27 cellular contexts compared by ENCODE assay signal in genomic region chr3:134590766-134591165, GRCh38.
DNase-seq lines count a peak whose midpoint lies in the region; ATAC-seq, FAIRE-seq and TF ChIP-seq lines count a peak whose summit lies in the region.
"Had no signal": no experiment of that assay in that cellular context is flagged by ENCODE, and none has a peak within 500 bp of the region (broad histone marks: within the 10 kb centered on the region; RNA-seq: fewer than 3 reads in every experiment).

No MANE protein-coding gene starts in this region.

- peaks cover 8% of the 10 kb centered on the region for H3K36me3 Mint-ChIP-seq in astrocyte (ENCODE audit: low read depth, unreplicated experiment)

- DNase-seq in DMS53 (lab: John Stamatoyannopoulos, UW), result peak; percentile 4
- DNase-seq in DMS53 treated with DMSO at 0.1 percent for 48 hours (lab: John Stamatoyannopoulos, UW; ENCODE audit: unreplicated experiment), result no peak
- no peak for DNase-seq in astrocyte (ENCODE audit: low read depth)
- peak; percentile 78 for DNase-seq in islet precursor cell
- peak; percentile 12 for DNase-seq in retina
- no peak for DNase-seq in T-helper 1 cell
- no peak for DNase-seq in tibial artery
- DNase-seq: Calu3; CD8-positive, alpha-beta memory T cell; DMS153; EL; GF-D8; Kasumi-1; MM.1S; NCI-H1048; NCI-H1436; NCI-H187 treated with DMSO at 0.1 percent for 48 hours; NCI-H226; NCI-H510A treated with DMSO at 0.1 percent for 48 hours; NCI-H774; NK-92 treated with Interleukin-12 subunit alpha and Interleukin-12 subunit beta, amount 100 ng/mL, for 24 hours; SIG-M5 had no signal

- H3K27me3 Mint-ChIP-seq in astrocyte (ENCODE audit: low read depth, unreplicated experiment), result peaks cover 6% of the 10 kb centered on the region

- no peaks in the 10 kb centered on the region for H3K79me2 ChIP-seq in astrocyte (ENCODE audit: insufficient read depth, low read length)

- no peaks in the 10 kb centered on the region for H4K20me1 ChIP-seq in astrocyte (ENCODE audit: insufficient read depth, low read length)

- H3K36me3 ChIP-seq in astrocyte (ENCODE audit: insufficient read depth, low read length), result no peaks in the 10 kb centered on the region
- H3K36me3 ChIP-seq in tibial artery, result no peaks in the 10 kb centered on the region
- H3K36me3 ChIP-seq: HAP-1 had no signal

- H3K27ac ChIP-seq in astrocyte (ENCODE audit: low read depth, low read length) (no peak overlapping the region), tibial artery (no peak overlapping the region)
- H3K27ac ChIP-seq: 22Rv1, C4-2B, RWPE1 had no signal

- H3K27ac Mint-ChIP-seq in astrocyte (ENCODE audit: unreplicated experiment), result peak overlapping the region; percentile 79
- H3K27ac Mint-ChIP-seq: CD8-positive, alpha-beta memory T cell had no signal

- ATAC-seq in GM18868 (IDR thresholded peaks at IDR 0.05; ENCODE audit: unreplicated experiment), result no peak

- no peak overlapping the region for H3K9ac ChIP-seq in astrocyte (ENCODE audit: low read length)

- H2AFZ ChIP-seq in astrocyte (ENCODE audit: low read depth, low read length), result no peak overlapping the region

- H3K4me1 Mint-ChIP-seq in astrocyte (ENCODE audit: low read depth, unreplicated experiment), result peaks cover 7% of the 10 kb centered on the region
- H3K4me1 Mint-ChIP-seq: CD8-positive, alpha-beta memory T cell had no signal

- no peak overlapping the region for H3K4me2 ChIP-seq in astrocyte (ENCODE audit: low read length)

- no peak for FAIRE-seq in astrocyte (lab: Jason Lieb, UNC)

- H3K27me3 ChIP-seq in astrocyte (ENCODE audit: insufficient read depth, low read length) (peaks cover 3% of the 10 kb centered on the region), tibial artery (no peaks in the 10 kb centered on the region)

- peak overlapping the region; percentile 30 for H3K4me3 Mint-ChIP-seq in astrocyte (ENCODE audit: unreplicated experiment)
- H3K4me3 Mint-ChIP-seq: CD8-positive, alpha-beta memory T cell had no signal

- H3K9me3 ChIP-seq in astrocyte (ENCODE audit: insufficient read depth, low read depth, low read length), result no peaks in the 10 kb centered on the region
- no peaks in the 10 kb centered on the region for H3K9me3 ChIP-seq in tibial artery
- H3K9me3 ChIP-seq: HAP-1 had no signal

- H3K4me1 ChIP-seq in astrocyte (ENCODE audit: insufficient read depth, low read length) (no peaks in the 10 kb centered on the region), tibial artery (no peaks in the 10 kb centered on the region)
- H3K4me1 ChIP-seq: HAP-1 had no signal

- peaks cover 19% of the 10 kb centered on the region for H3K9me3 Mint-ChIP-seq in astrocyte (ENCODE audit: unreplicated experiment)

- TF ChIP-seq CTCF in astrocyte (IDR thresholded peaks at IDR 0.05; ENCODE audit: insufficient read depth, low read depth, low read length), result no peak
- TF ChIP-seq CTCF in tibial artery (IDR thresholded peaks at IDR 0.05), result no peak

- intact Hi-C loops in tibial artery (cut with DNase I; ENCODE audit: low total_unique reads), result no loop called here

- H3K4me3 ChIP-seq in astrocyte (ENCODE audit: insufficient read depth, low read depth, low read length) (no peak overlapping the region), tibial artery (no peak overlapping the region)
- H3K4me3 ChIP-seq: HAP-1 had no signal

Comparison
In these comparisons a context has a peak if more than half of its experiments do, and no peak if none do; other contexts are left out.
1. DNase-seq: peak in DMS53 (single experiment), islet precursor cell (single experiment) and retina (single experiment); none in DMS53 treated with DMSO at 0.1 percent for 48 hours (single experiment), astrocyte (single experiment), T-helper 1 cell (0 of 5) and tibial artery (0 of 2).